1 cellular context compared by ENCODE assay signal in genomic region chr6:116680880-116681672, GRCh38.
TF ChIP-seq lines count a peak whose summit lies in the region.

KPNA5 (plus strand) TSS chr6:116681211; CDS start chr6:116681335, 124 bp downstream.

TF ChIP-seq in HepG2, 621 proteins besides CTCF, POLR2A, EP300 and RAD21 (continued from another document and continues in another):
- no peak for TF ChIP-seq ZNF570 (CRISPR knock-in tag; IDR thresholded peaks at IDR 0.05; ENCODE audit: borderline replicate concordance)
- peak; percentile 92 for TF ChIP-seq ZNF556 (CRISPR knock-in tag; IDR thresholded peaks at IDR 0.05; ENCODE audit: borderline replicate concordance)
- TF ChIP-seq MTA1 (CRISPR knock-in tag; IDR thresholded peaks at IDR 0.05; ENCODE audit: borderline replicate concordance) = peak; percentile 66; the same call in 1 of the 2 replicates
- TF ChIP-seq, protein P1, sequence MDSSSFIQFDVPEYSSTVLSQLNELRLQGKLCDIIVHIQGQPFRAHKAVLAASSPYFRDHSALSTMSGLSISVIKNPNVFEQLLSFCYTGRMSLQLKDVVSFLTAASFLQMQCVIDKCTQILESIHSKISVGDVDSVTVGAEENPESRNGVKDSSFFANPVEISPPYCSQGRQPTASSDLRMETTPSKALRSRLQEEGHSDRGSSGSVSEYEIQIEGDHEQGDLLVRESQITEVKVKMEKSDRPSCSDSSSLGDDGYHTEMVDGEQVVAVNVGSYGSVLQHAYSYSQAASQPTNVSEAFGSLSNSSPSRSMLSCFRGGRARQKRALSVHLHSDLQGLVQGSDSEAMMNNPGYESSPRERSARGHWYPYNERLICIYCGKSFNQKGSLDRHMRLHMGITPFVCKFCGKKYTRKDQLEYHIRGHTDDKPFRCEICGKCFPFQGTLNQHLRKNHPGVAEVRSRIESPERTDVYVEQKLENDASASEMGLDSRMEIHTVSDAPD (CRISPR knock-in tag; IDR thresholded peaks at IDR 0.05) = no peak
- TF ChIP-seq, protein P2, sequence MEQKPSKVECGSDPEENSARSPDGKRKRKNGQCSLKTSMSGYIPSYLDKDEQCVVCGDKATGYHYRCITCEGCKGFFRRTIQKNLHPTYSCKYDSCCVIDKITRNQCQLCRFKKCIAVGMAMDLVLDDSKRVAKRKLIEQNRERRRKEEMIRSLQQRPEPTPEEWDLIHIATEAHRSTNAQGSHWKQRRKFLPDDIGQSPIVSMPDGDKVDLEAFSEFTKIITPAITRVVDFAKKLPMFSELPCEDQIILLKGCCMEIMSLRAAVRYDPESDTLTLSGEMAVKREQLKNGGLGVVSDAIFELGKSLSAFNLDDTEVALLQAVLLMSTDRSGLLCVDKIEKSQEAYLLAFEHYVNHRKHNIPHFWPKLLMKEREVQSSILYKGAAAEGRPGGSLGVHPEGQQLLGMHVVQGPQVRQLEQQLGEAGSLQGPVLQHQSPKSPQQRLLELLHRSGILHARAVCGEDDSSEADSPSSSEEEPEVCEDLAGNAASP (CRISPR knock-in tag; IDR thresholded peaks at IDR 0.05; ENCODE audit: borderline replicate concordance) = no peak; the same call in 1 of the 2 replicates
- TF ChIP-seq RARG (CRISPR knock-in tag; IDR thresholded peaks at IDR 0.05; ENCODE audit: low read depth) = 0 out of 2 replicates have a peak, but pooled peaks have one; percentile 68
- 0 out of 2 replicates have a peak, but pooled peaks have one; percentile 30 for TF ChIP-seq ZNF713 (CRISPR knock-in tag; IDR thresholded peaks at IDR 0.05)
- TF ChIP-seq ZNF446 (CRISPR knock-in tag; IDR thresholded peaks at IDR 0.05) = peak; percentile 79; the same call in 1 of the 2 replicates
- TF ChIP-seq TCF7L2 (IDR thresholded peaks at IDR 0.05; ENCODE audit: low read depth, low read length) = no peak
- TF ChIP-seq ZZZ3 (CRISPR knock-in tag; IDR thresholded peaks at IDR 0.05; ENCODE audit: borderline replicate concordance) = peak; percentile 70; the same call in 1 of the 2 replicates
- TF ChIP-seq, protein P3, sequence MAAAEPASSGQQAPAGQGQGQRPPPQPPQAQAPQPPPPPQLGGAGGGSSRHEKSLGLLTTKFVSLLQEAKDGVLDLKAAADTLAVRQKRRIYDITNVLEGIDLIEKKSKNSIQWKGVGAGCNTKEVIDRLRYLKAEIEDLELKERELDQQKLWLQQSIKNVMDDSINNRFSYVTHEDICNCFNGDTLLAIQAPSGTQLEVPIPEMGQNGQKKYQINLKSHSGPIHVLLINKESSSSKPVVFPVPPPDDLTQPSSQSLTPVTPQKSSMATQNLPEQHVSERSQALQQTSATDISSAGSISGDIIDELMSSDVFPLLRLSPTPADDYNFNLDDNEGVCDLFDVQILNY (CRISPR knock-in tag; conservative IDR thresholded peaks at IDR 0.05) = 0 out of 2 replicates have a peak, but pooled peaks have one; percentile 41
- TF ChIP-seq ZNF17 (CRISPR knock-in tag; IDR thresholded peaks at IDR 0.05) = no peak
- TF ChIP-seq ZNF230 (CRISPR knock-in tag; IDR thresholded peaks at IDR 0.05) = peak; percentile 69; the same call in 1 of the 2 replicates
- TF ChIP-seq NFYC (CRISPR knock-in tag; IDR thresholded peaks at IDR 0.05) = peak; percentile 39; the same call in 1 of the 2 replicates
- peak; percentile 30; the same call in 1 of the 2 replicates for TF ChIP-seq CEBPG (CRISPR knock-in tag; IDR thresholded peaks at IDR 0.05)
- peak; percentile 99 for TF ChIP-seq POLR2AphosphoS5 (IDR thresholded peaks at IDR 0.05; ENCODE audit: low read depth, low read length)
- TF ChIP-seq CBX2 (IDR thresholded peaks at IDR 0.05; ENCODE audit: low read depth, low read length) = no peak
- peak; percentile 98 for TF ChIP-seq CBX2 (CRISPR knock-in tag; IDR thresholded peaks at IDR 0.05; ENCODE audit: low read depth)
- peak; percentile 17; the same call in 1 of the 2 replicates for TF ChIP-seq KLF9 (CRISPR knock-in tag; IDR thresholded peaks at IDR 0.05; ENCODE audit: low read depth)
- TF ChIP-seq, protein P4, sequence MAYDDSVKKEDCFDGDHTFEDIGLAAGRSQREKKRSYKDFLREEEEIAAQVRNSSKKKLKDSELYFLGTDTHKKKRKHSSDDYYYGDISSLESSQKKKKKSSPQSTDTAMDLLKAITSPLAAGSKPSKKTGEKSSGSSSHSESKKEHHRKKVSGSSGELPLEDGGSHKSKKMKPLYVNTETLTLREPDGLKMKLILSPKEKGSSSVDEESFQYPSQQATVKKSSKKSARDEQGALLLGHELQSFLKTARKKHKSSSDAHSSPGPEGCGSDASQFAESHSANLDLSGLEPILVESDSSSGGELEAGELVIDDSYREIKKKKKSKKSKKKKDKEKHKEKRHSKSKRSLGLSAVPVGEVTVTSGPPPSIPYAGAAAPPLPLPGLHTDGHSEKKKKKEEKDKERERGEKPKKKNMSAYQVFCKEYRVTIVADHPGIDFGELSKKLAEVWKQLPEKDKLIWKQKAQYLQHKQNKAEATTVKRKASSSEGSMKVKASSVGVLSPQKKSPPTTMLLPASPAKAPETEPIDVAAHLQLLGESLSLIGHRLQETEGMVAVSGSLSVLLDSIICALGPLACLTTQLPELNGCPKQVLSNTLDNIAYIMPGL (CRISPR knock-in tag; IDR thresholded peaks at IDR 0.05; ENCODE audit: borderline replicate concordance in 1 of 2, low read depth in 1 of 2) = peak; percentile 86 to 94
- no peak for TF ChIP-seq U2AF2 (IDR thresholded peaks at IDR 0.05; ENCODE audit: low read depth, low read length)
- TF ChIP-seq ZNF782 (CRISPR knock-in tag; IDR thresholded peaks at IDR 0.05; ENCODE audit: borderline replicate concordance) = peak; percentile 82; the same call in 1 of the 2 replicates
- TF ChIP-seq YY1 (IDR thresholded peaks at IDR 0.05; ENCODE audit: insufficient read depth, insufficient replicate concordance, low read depth, low read length) = peak; percentile 98
- TF ChIP-seq ZNF891 (CRISPR knock-in tag; IDR thresholded peaks at IDR 0.05) = peak; percentile 37; the same call in 1 of the 2 replicates
- no peak for TF ChIP-seq KDM5A (IDR thresholded peaks at IDR 0.05; ENCODE audit: borderline replicate concordance, low read length)
- no peak; the same call in none of the 2 replicates for TF ChIP-seq ZNF589 (CRISPR knock-in tag; conservative IDR thresholded peaks at IDR 0.05)
- TF ChIP-seq SKI (IDR thresholded peaks at IDR 0.05; ENCODE audit: partially characterized antibody) = peak; percentile 83
- peak; percentile 93 for TF ChIP-seq HOXD1 (CRISPR knock-in tag; IDR thresholded peaks at IDR 0.05)
- no peak for TF ChIP-seq HDAC6 (IDR thresholded peaks at IDR 0.05; ENCODE audit: low read depth, low read length)
- peak; percentile 75; the same call in 1 of the 2 replicates for TF ChIP-seq ZFP41 (CRISPR knock-in tag; IDR thresholded peaks at IDR 0.05; ENCODE audit: borderline replicate concordance)
- TF ChIP-seq MEF2D (CRISPR knock-in tag; IDR thresholded peaks at IDR 0.05) = peak; percentile 81
- peak; percentile 81; the same call in 1 of the 2 replicates for TF ChIP-seq ZNF766 (CRISPR knock-in tag; IDR thresholded peaks at IDR 0.05; ENCODE audit: borderline replicate concordance)
- TF ChIP-seq ZNF12 (CRISPR knock-in tag; IDR thresholded peaks at IDR 0.05) = peak; percentile 64
- TF ChIP-seq NR2C2 (CRISPR knock-in tag; IDR thresholded peaks at IDR 0.05; ENCODE audit: borderline replicate concordance) = peak; percentile 68
- TF ChIP-seq U2AF1 (optimal IDR thresholded peaks at IDR 0.05; ENCODE audit: low read depth, low read length) = no peak
- TF ChIP-seq ZNF577 (CRISPR knock-in tag; IDR thresholded peaks at IDR 0.05; ENCODE audit: borderline replicate concordance, low read depth) = no peak
- no peak for TF ChIP-seq RELA (CRISPR knock-in tag; IDR thresholded peaks at IDR 0.05)
- TF ChIP-seq GTF3A (CRISPR knock-in tag; conservative IDR thresholded peaks at IDR 0.05) = peak; percentile 81
- TF ChIP-seq, protein P5, sequence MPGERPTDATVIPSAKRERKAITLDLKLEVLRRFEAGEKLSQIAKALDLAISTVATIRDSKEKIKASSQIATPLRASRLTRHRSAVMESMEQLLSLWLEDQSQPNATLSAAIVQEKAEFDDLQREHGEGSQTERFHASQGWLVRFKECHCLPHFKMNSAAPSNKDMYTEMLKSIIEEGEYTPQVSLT (CRISPR knock-in tag; IDR thresholded peaks at IDR 0.05; ENCODE audit: borderline replicate concordance, low read depth) = no peak
- TF ChIP-seq PHF5A (CRISPR knock-in tag; IDR thresholded peaks at IDR 0.05; ENCODE audit: low read depth, unreplicated experiment) = no peak
- peak; percentile 45; the same call in 1 of the 2 replicates for TF ChIP-seq ZBTB3 (CRISPR knock-in tag; IDR thresholded peaks at IDR 0.05; ENCODE audit: borderline replicate concordance, low read depth)
- TF ChIP-seq RFX1 (IDR thresholded peaks at IDR 0.05) = no peak
- no peak for TF ChIP-seq TOE1 (CRISPR knock-in tag; IDR thresholded peaks at IDR 0.05)
- TF ChIP-seq MYC (CRISPR knock-in tag; IDR thresholded peaks at IDR 0.05; ENCODE audit: borderline replicate concordance) = peak; percentile 85
- no peak for TF ChIP-seq RFX3 (CRISPR knock-in tag; IDR thresholded peaks at IDR 0.05)
- TF ChIP-seq ZSCAN25 (CRISPR knock-in tag; IDR thresholded peaks at IDR 0.05) = no peak; the same call in 1 of the 2 replicates
- TF ChIP-seq FOXO1 (CRISPR knock-in tag; IDR thresholded peaks at IDR 0.05) = peak; percentile 16
- TF ChIP-seq ZSCAN21 (CRISPR knock-in tag; IDR thresholded peaks at IDR 0.05; ENCODE audit: borderline replicate concordance) = peak; percentile 82; the same call in 1 of the 2 replicates
- TF ChIP-seq, protein P6, sequence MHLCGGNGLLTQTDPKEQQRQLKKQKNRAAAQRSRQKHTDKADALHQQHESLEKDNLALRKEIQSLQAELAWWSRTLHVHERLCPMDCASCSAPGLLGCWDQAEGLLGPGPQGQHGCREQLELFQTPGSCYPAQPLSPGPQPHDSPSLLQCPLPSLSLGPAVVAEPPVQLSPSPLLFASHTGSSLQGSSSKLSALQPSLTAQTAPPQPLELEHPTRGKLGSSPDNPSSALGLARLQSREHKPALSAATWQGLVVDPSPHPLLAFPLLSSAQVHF (CRISPR knock-in tag; IDR thresholded peaks at IDR 0.05) = peak; percentile 43; the same call in 1 of the 2 replicates
- peak; percentile 96 for TF ChIP-seq SPEN (CRISPR knock-in tag; IDR thresholded peaks at IDR 0.05; ENCODE audit: low read depth)
- TF ChIP-seq, protein P7, sequence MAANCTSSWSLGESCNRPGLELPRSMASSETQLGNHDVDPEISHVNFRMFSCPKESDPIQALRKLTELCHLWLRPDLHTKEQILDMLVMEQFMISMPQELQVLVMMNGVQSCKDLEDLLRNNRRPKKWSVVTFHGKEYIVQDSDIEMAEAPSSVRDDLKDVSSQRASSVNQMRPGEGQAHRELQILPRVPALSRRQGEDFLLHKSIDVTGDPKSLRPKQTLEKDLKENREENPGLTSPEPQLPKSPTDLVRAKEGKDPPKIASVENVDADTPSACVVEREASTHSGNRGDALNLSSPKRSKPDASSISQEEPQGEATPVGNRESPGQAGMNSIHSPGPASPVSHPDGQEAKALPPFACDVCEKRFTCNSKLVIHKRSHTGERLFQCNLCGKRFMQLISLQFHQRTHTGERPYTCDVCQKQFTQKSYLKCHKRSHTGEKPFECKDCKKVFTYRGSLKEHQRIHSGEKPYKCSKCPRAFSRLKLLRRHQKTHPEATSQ (CRISPR knock-in tag; IDR thresholded peaks at IDR 0.05; ENCODE audit: borderline replicate concordance) = peak; percentile 58; the same call in 1 of the 2 replicates
- TF ChIP-seq FOXP4 (CRISPR knock-in tag; IDR thresholded peaks at IDR 0.05) = peak; percentile 48; the same call in 1 of the 2 replicates
- peak; percentile 84; the same call in 1 of the 2 replicates for TF ChIP-seq HES4 (CRISPR knock-in tag; IDR thresholded peaks at IDR 0.05; ENCODE audit: borderline replicate concordance)
- no peak for TF ChIP-seq ZNF580 (CRISPR knock-in tag; IDR thresholded peaks at IDR 0.05; ENCODE audit: borderline replicate concordance, low read depth)
- TF ChIP-seq ZNF20 (CRISPR knock-in tag; IDR thresholded peaks at IDR 0.05) = 0 out of 2 replicates have a peak, but pooled peaks have one; percentile 44
- TF ChIP-seq ZBTB2 (CRISPR knock-in tag; IDR thresholded peaks at IDR 0.05; ENCODE audit: low read depth) = peak; percentile 97
- TF ChIP-seq ZNF546 (CRISPR knock-in tag; conservative IDR thresholded peaks at IDR 0.05) = no peak; the same call in 1 of the 2 replicates
- peak; percentile 37; the same call in 1 of the 2 replicates for TF ChIP-seq TOPORS (CRISPR knock-in tag; IDR thresholded peaks at IDR 0.05)
- TF ChIP-seq CENPT (CRISPR knock-in tag; IDR thresholded peaks at IDR 0.05; ENCODE audit: low read depth) = no peak
- no peak for TF ChIP-seq ZKSCAN8 (CRISPR knock-in tag; IDR thresholded peaks at IDR 0.05; ENCODE audit: borderline replicate concordance)
- TF ChIP-seq CREB1 (IDR thresholded peaks at IDR 0.05) = peak; percentile 54
- TF ChIP-seq CREB1 (CRISPR knock-in tag; IDR thresholded peaks at IDR 0.05) = peak; percentile 79
